8 cellular contexts compared by ENCODE assay signal in the genomic region with DNA sequence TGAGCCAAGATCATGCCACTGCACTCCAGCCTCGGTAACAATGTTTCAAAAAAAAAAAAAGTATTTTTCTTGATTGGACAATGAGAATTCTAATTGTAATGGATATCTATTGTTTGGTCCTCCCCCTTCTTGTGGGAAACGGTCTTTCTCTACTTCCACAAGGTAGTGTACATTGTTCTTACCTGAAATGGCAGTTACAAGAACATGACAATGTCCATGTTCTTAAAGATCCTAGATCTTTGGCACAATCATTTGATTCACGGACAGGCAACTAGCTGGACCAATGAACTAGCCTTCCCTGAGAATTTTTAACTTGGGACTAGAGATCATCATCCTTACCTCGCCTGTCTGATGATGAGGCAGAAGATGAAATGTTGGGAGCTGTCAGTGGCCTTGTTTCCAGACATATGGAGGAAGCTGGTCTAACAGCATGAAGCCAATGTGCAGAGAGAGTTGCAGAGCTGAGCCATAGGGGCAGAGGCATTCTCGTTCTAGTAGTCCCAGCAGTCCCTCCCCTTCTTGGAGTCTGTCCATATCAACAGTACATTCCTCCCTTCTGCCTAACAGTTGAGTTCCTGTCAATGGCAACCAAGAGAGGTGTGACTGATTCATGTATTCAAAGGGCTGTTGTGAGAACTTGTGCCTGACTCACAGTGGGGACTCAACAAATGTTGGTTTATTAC. TPM values are rescaled to one million over a fixed set of nuclear protein-coding genes. Genes with fewer than 3 reads are reported as not detected.
DNase-seq lines count a peak whose midpoint lies in the region; ATAC-seq and TF ChIP-seq lines count a peak whose summit lies in the region.

No MANE protein-coding gene starts in this region.

- H3K4me1 ChIP-seq in GM23338 (ENCODE audit: insufficient read depth) (peaks cover 14% of the 10 kb centered on the region), left ventricle myocardium inferior (peaks cover 52% of the 10 kb centered on the region)

- H3K36me3 ChIP-seq in GM23338 (ENCODE audit: insufficient read depth) (no peaks in the 10 kb centered on the region), WERI-Rb-1 (peaks cover 12% of the 10 kb centered on the region), left ventricle myocardium inferior (no peaks in the 10 kb centered on the region)

- H3K9me3 ChIP-seq in AG04450 (ENCODE audit: control insufficient read depth, insufficient read depth, low read length) (no peaks in the 10 kb centered on the region; the same call in 1 of the 2 replicates), WERI-Rb-1 (ENCODE audit: severe bottlenecking) (no peaks in the 10 kb centered on the region), left ventricle myocardium inferior (replicated peaks) (no peaks in the 10 kb centered on the region)

- H2AFZ ChIP-seq in GM23338, result no peak overlapping the region

- DNase-seq in AG04450 (ENCODE audit: low read depth, low spot score), result peak; percentile 43
- no peak for DNase-seq in GM23338 (ENCODE audit: low spot score)
- DNase-seq in WERI-Rb-1, result no peak
- DNase-seq in left ventricle myocardium inferior, result no peak
- no peak for DNase-seq in NOMO-1 treated with DMSO at 0.1 percent for 48 hours (lab: John Stamatoyannopoulos, UW; ENCODE audit: unreplicated experiment)

- H3K36me3 Mint-ChIP-seq in GM23338 (ENCODE audit: low read depth), result no peaks in the 10 kb centered on the region; the same call in 2 of the 3 replicates

- TF ChIP-seq CTCF in AG04450 (IDR thresholded peaks at IDR 0.05; ENCODE audit: low read depth, low read length), result 0 out of 2 replicates have a peak, but pooled peaks have one; percentile 3
- no peak for TF ChIP-seq CTCF in GM23338 (conservative IDR thresholded peaks at IDR 0.05; ENCODE audit: low read depth in 2 of 2)
- TF ChIP-seq CTCF in WERI-Rb-1 (IDR thresholded peaks at IDR 0.05; ENCODE audit: low read depth, low read length), result no peak
- no peak for TF ChIP-seq CTCF in left ventricle myocardium inferior (IDR thresholded peaks at IDR 0.05; ENCODE audit: borderline replicate concordance)

- CTCF ChIA-PET in AG04450 (lab: Charles Lee), result no interaction called here

- peaks cover 22% of the 10 kb centered on the region for H3K79me2 ChIP-seq in GM23338 (replicated peaks; ENCODE audit: insufficient read depth)

- H3K27me3 ChIP-seq in AG04450 (ENCODE audit: control insufficient read depth, insufficient read depth, low read length), result no peaks in the 10 kb centered on the region
- peaks cover 10% of the 10 kb centered on the region for H3K27me3 ChIP-seq in GM23338 (ENCODE audit: insufficient read depth)
- no peaks in the 10 kb centered on the region for H3K27me3 ChIP-seq in WERI-Rb-1 (ENCODE audit: insufficient read depth, low read depth, severe bottlenecking)
- H3K27me3 ChIP-seq in left ventricle myocardium inferior (ENCODE audit: low read depth), result no peaks in the 10 kb centered on the region

- no peak overlapping the region for H3K27ac Mint-ChIP-seq in GM23338

- peaks cover 15% of the 10 kb centered on the region for H3K27me3 Mint-ChIP-seq in GM23338 (ENCODE audit: insufficient read depth, low read depth, poor library complexity)

- POLR2A ChIA-PET in AG04450 (lab: Yijun Ruan, JAX), result no interaction called here

- no peaks in the 10 kb centered on the region for H3K9me3 Mint-ChIP-seq in GM23338

- intact Hi-C loops in left ventricle myocardium inferior (cut with micrococcal nuclease), result loop anchor here (10.0 kb wide), 1 partner anchor 413 kb away; a partner anchor contains a TSS

- 0 out of 2 replicates have a peak overlapping the region, but pooled peaks have one; percentile 94 for H3K4me2 ChIP-seq in GM23338

- H3F3A ChIP-seq in GM23338 (replicated peaks; ENCODE audit: low read depth), result peaks cover 4% of the 10 kb centered on the region; the same call in 1 of the 2 replicates

- H3K9me2 ChIP-seq in GM23338 (ENCODE audit: insufficient read depth), result no peaks in the 10 kb centered on the region

- no peak for ATAC-seq in GM23338
- ATAC-seq in GM21381 (IDR thresholded peaks at IDR 0.05; ENCODE audit: unreplicated experiment), result no peak
- ATAC-seq in GM21360 (IDR thresholded peaks at IDR 0.05; ENCODE audit: unreplicated experiment), result no peak
- no peak for ATAC-seq in GM18861 (IDR thresholded peaks at IDR 0.05; ENCODE audit: unreplicated experiment)

- H4K20me1 ChIP-seq in GM23338 (replicated peaks; ENCODE audit: insufficient read depth), result peaks cover 8% of the 10 kb centered on the region; the same call in 1 of the 2 replicates

- H3K4me3 Mint-ChIP-seq in GM23338, result peak overlapping the region; percentile 90

- H3K4me3 ChIP-seq in AG04450 (ENCODE audit: low read depth, low read length) (no peak overlapping the region), GM23338 (peak overlapping the region; percentile 82; the same call in 1 of the 2 replicates), WERI-Rb-1 (ENCODE audit: low read depth, low read length) (no peak overlapping the region), left ventricle myocardium inferior (peak overlapping the region; percentile 25)

- peaks cover 24% of the 10 kb centered on the region for H3K4me1 Mint-ChIP-seq in GM23338

- H3K27ac ChIP-seq in AG04450 (ENCODE audit: low read depth, low read length) (no peak overlapping the region), GM23338 (ENCODE audit: low read depth) (no peak overlapping the region), WERI-Rb-1 (peak overlapping the region; percentile 11; the same call in 1 of the 2 replicates), left ventricle myocardium inferior (replicated peaks) (peak overlapping the region; percentile 98)

TF ChIP-seq in GM23338, 12 proteins besides CTCF, POLR2A, EP300 and RAD21 (continues in another document):
- no peak for TF ChIP-seq ZNF114 (CRISPR knock-in tag; IDR thresholded peaks at IDR 0.05)
- TF ChIP-seq, protein P1, sequence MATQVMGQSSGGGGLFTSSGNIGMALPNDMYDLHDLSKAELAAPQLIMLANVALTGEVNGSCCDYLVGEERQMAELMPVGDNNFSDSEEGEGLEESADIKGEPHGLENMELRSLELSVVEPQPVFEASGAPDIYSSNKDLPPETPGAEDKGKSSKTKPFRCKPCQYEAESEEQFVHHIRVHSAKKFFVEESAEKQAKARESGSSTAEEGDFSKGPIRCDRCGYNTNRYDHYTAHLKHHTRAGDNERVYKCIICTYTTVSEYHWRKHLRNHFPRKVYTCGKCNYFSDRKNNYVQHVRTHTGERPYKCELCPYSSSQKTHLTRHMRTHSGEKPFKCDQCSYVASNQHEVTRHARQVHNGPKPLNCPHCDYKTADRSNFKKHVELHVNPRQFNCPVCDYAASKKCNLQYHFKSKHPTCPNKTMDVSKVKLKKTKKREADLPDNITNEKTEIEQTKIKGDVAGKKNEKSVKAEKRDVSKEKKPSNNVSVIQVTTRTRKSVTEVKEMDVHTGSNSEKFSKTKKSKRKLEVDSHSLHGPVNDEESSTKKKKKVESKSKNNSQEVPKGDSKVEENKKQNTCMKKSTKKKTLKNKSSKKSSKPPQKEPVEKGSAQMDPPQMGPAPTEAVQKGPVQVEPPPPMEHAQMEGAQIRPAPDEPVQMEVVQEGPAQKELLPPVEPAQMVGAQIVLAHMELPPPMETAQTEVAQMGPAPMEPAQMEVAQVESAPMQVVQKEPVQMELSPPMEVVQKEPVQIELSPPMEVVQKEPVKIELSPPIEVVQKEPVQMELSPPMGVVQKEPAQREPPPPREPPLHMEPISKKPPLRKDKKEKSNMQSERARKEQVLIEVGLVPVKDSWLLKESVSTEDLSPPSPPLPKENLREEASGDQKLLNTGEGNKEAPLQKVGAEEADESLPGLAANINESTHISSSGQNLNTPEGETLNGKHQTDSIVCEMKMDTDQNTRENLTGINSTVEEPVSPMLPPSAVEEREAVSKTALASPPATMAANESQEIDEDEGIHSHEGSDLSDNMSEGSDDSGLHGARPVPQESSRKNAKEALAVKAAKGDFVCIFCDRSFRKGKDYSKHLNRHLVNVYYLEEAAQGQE (IDR thresholded peaks at IDR 0.05; ENCODE audit: unreplicated experiment), result no peak
- TF ChIP-seq, protein P2, sequence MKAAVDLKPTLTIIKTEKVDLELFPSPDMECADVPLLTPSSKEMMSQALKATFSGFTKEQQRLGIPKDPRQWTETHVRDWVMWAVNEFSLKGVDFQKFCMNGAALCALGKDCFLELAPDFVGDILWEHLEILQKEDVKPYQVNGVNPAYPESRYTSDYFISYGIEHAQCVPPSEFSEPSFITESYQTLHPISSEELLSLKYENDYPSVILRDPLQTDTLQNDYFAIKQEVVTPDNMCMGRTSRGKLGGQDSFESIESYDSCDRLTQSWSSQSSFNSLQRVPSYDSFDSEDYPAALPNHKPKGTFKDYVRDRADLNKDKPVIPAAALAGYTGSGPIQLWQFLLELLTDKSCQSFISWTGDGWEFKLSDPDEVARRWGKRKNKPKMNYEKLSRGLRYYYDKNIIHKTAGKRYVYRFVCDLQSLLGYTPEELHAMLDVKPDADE (IDR thresholded peaks at IDR 0.05), result no peak
- no peak for TF ChIP-seq EZH2 (IDR thresholded peaks at IDR 0.05; ENCODE audit: low read depth, unreplicated experiment)
- TF ChIP-seq POLR2AphosphoS5 (IDR thresholded peaks at IDR 0.05; ENCODE audit: low read depth), result no peak
- no peak for TF ChIP-seq EZH2phosphoT487 (IDR thresholded peaks at IDR 0.05; ENCODE audit: unreplicated experiment)
- TF ChIP-seq STAT1 (IDR thresholded peaks at IDR 0.05; ENCODE audit: unreplicated experiment), result no peak
- no peak for TF ChIP-seq JUNB (IDR thresholded peaks at IDR 0.05; ENCODE audit: unreplicated experiment)

RNA-seq across cellular contexts. Expression of a gene that starts 2.2 kb away (rescaled TPM):
- polyA plus RNA-seq in AG04450 (2011; rRNA removed) (102 and 136 TPM in 2 replicates), GM23338 (2016; fragmentation: Nextera tagmentation; extraction: Ambion mirVana) (50.9 and 70.8 TPM in 2 replicates)
- polyA minus RNA-seq in AG04450 (2011; rRNA and poly(A)+ RNA removed), result 301 and 401 TPM in 2 replicates
- total RNA-seq in GM23338 (2014; rRNA removed; shearing (Covaris generic)), result 72.7 and 77.5 TPM in 2 replicates
- total RNA-seq in left ventricle myocardium inferior, result 162 TPM

RNA-seq across cellular contexts. Expression of a gene that starts 43.6 kb away (rescaled TPM):
- 37.2 and 43.0 TPM in 2 replicates for polyA plus RNA-seq in AG04450 (2011; rRNA removed)
- polyA minus RNA-seq in AG04450 (2011; rRNA and poly(A)+ RNA removed), result 41.7 and 49.0 TPM in 2 replicates
- total RNA-seq in GM23338 (2014; rRNA removed; shearing (Covaris generic)), result 13.2 and 23.3 TPM in 2 replicates
- 23.5 and 24.1 TPM in 2 replicates for polyA plus RNA-seq in GM23338 (2016; fragmentation: Nextera tagmentation; extraction: Ambion mirVana)
- total RNA-seq in left ventricle myocardium inferior, result 50.4 TPM

Comparison
In these comparisons a context has a peak if more than half of its experiments do, and no peak if none do; other contexts are left out.
1. H3K27ac ChIP-seq: peak in WERI-Rb-1 (single experiment) and left ventricle myocardium inferior (single experiment); none in AG04450 (single experiment) and GM23338 (single experiment).
2. H3K4me3 ChIP-seq: peak in GM23338 (single experiment) and left ventricle myocardium inferior (single experiment); none in AG04450 (single experiment) and WERI-Rb-1 (single experiment).